ENCODE assay signal across 7 cellular contexts in genomic region chr10:77087406-77087805, GRCh38.
"Had no signal": no experiment of that assay in that cellular context is flagged by ENCODE, and none has a peak within 500 bp of the region (broad histone marks: within the 10 kb centered on the region; RNA-seq: fewer than 3 reads in every experiment).

No MANE protein-coding gene starts in this region.

- H3K27ac ChIP-seq: body of pancreas, upper lobe of right lung had no signal

- H3K4me3 ChIP-seq: body of pancreas, upper lobe of right lung had no signal

- DNase-seq: activated CD4-positive, alpha-beta T cell treated with anti-CD3 and anti-CD28 coated beads, Interleukin-2, amount 10 ng/mL, durations not matched to agents 7 days and 5 days; activated CD4-positive, CD25-positive, alpha-beta regulatory T cell; activated CD8-positive, alpha-beta memory T cell treated with anti-CD3 and anti-CD28 coated beads for 24 hours; activated naive CD4-positive, alpha-beta T cell treated with anti-CD3 and anti-CD28 coated beads, Interleukin-2, amount 10 ng/mL, durations not matched to agents 7 days and 5 days; body of pancreas; stimulated activated CD4-positive, alpha-beta T cell treated with anti-CD3 and anti-CD28 coated beads, Interleukin-4, amount 100 ng/mL, for 24 hours; upper lobe of right lung had no signal

- ATAC-seq: body of pancreas, upper lobe of right lung had no signal

- H3K9me3 ChIP-seq: body of pancreas, upper lobe of right lung had no signal

- H3K4me1 ChIP-seq: body of pancreas, upper lobe of right lung had no signal

- H3K27me3 ChIP-seq: body of pancreas, upper lobe of right lung had no signal

- H3K36me3 ChIP-seq: upper lobe of right lung had no signal
